ENCODE assay signal across 36 cellular contexts in genomic region chr22:40867109-40867508, GRCh38. TPM values are rescaled to one million over a fixed set of nuclear protein-coding genes. Genes with fewer than 3 reads are reported as not detected.
"Had no signal": no experiment of that assay in that cellular context is flagged by ENCODE, and none has a peak within 500 bp of the region (broad histone marks: within the 10 kb centered on the region; RNA-seq: fewer than 3 reads in every experiment).

No MANE protein-coding gene starts in this region.

- H3K27ac ChIP-seq: coronary artery, esophagus squamous epithelium, heart right ventricle, lower lobe of right lung, testis, tibial nerve, upper lobe of left lung had no signal

- FAIRE-seq: endometrium, urothelium cell line had no signal

- H3K4me3 ChIP-seq: coronary artery, esophagus squamous epithelium, heart right ventricle, lower lobe of right lung, smooth muscle cell, testis, tibial nerve, upper lobe of left lung had no signal

- H3K4me1 Mint-ChIP-seq: immature natural killer cell, nephron progenitor cell had no signal

- H3K9me3 ChIP-seq: esophagus squamous epithelium, heart right ventricle, lower lobe of right lung, testis, tibial nerve, upper lobe of left lung had no signal

- H3K27me3 ChIP-seq: esophagus squamous epithelium, heart right ventricle, testis, tibial nerve, upper lobe of left lung had no signal

- H3K27ac Mint-ChIP-seq: immature natural killer cell, nephron progenitor cell had no signal

- H3K27me3 Mint-ChIP-seq: naive thymus-derived CD8-positive, alpha-beta T cell had no signal

- H3K4me3 Mint-ChIP-seq: immature natural killer cell; naive thymus-derived CD8-positive, alpha-beta T cell; nephron progenitor cell had no signal

- ATAC-seq: heart right ventricle; left colon; left ventricle myocardium superior; lower lobe of right lung; naive thymus-derived CD8-positive, alpha-beta T cell; sciatic nerve; stimulated activated naive CD8-positive, alpha-beta T cell treated with anti-CD3 and anti-CD28 coated beads, Interleukin-15, Interleukin-2, amounts not matched to agents 100 U/mL and 50 U/mL, for 24 hours had no signal

- H3K4me1 ChIP-seq: esophagus squamous epithelium, lower lobe of right lung, testis, upper lobe of left lung had no signal

- H3K9me3 Mint-ChIP-seq: immature natural killer cell; naive thymus-derived CD8-positive, alpha-beta T cell; nephron progenitor cell had no signal

- DNase-seq: dermis blood vessel endothelial cell; effector memory CD4-positive, alpha-beta T cell; erythroblast; esophagus squamous epithelium; foreskin melanocyte; glutamatergic neuron; heart right ventricle; hippocampal formation; immature natural killer cell; islet precursor cell; kidney glomerular epithelial cell; left colon; left ventricle myocardium superior; lower lobe of right lung; naive thymus-derived CD8-positive, alpha-beta T cell; nephron progenitor cell; nucleus accumbens; retina; stimulated activated CD4-positive, alpha-beta T cell treated with anti-CD3 and anti-CD28 coated beads, Interleukin-12 subunit alpha, Interleukin-12 subunit beta, amount 100 ng/mL, for 4 hours; stimulated activated CD4-positive, alpha-beta T cell treated with anti-CD3 and anti-CD28 coated beads, Interleukin-1b, Interleukin-23, amount 100 ng/mL, for 48 hours; stimulated activated CD4-positive, alpha-beta T cell treated with anti-CD3 and anti-CD28 coated beads, Interleukin-4, amount 100 ng/mL, for 1 hour; stimulated activated CD8-positive, alpha-beta memory T cell treated with anti-CD3 and anti-CD28 coated beads, Interleukin-4, amount 100 ng/mL, for 48 hours; stimulated activated naive CD8-positive, alpha-beta T cell treated with anti-CD3 and anti-CD28 coated beads, Interleukin-15, Interleukin-2, amounts not matched to agents 100 U/mL and 50 U/mL, for 24 hours; substantia nigra; testis; upper lobe of left lung had no signal

RNA-seq across cellular contexts. Expression of gene DNAJB7, which starts 5.2 kb away (rescaled TPM):
- total RNA-seq: dermis blood vessel endothelial cell; esophagus squamous epithelium; heart right ventricle; left ventricle myocardium superior; lower lobe of right lung; mesenteric fat pad; myocyte; naive thymus-derived CD8-positive, alpha-beta T cell; osteocyte; pulmonary artery endothelial cell; sciatic nerve; smooth muscle cell; tibial nerve; upper lobe of left lung had no signal
